ENCODE assay signal across 1 cellular context in the genomic region with DNA sequence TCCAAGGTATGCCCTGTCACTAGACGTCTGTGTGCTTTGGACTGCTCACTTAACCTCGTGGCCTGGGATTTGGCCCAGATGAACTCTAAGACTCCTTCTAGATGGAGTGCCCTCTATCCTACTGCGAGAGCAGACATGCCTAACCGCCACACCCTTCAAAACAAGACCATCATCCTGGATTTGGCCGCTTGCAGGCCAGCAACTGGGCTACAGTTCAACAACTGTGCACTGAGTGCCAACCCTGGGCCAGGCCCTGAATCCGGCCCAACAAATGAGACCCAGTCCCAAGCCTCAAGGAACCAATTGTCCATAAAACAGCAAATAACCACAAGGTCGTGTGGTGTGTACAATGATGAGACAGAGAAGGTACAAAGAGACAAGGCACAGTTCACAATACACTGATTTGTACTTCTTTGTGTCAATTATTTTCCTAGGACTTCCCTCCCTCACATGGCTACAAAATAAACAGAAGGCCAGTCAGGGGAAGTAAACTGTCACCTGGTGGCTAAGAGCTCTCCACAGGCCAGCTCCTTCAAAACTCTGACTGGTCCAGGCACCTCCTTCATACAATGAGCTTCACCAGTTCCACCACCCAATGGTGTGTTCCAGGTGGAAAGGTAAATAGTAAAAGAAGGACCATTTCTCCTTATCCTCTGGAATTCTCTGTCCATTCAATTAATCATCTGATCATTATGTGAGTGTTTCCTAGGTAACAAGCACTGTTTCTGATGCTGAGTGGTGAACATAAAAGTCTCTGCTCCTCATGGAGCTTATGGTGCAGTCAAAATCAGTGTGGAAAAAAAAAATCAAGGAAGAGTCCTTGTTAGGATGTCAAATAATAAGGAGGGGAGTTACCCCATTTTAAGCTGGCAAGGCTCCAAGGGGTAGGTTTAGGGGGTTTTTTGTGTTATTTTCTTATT.
A peak's percentile ranks its signal among the peaks of the same experiment; 100 is the strongest.
TF ChIP-seq lines count a peak whose summit lies in the region.

No MANE protein-coding gene starts in this region.

TF ChIP-seq in HepG2, 621 proteins besides CTCF, POLR2A, EP300 and RAD21 (continued from another document and continues in another):
- TF ChIP-seq PRDM15 (CRISPR knock-in tag; IDR thresholded peaks at IDR 0.05) (no peak), TBP (CRISPR knock-in tag; IDR thresholded peaks at IDR 0.05) (no peak), ZNF670 (CRISPR knock-in tag; IDR thresholded peaks at IDR 0.05; ENCODE audit: borderline replicate concordance) (no peak), SP4 (CRISPR knock-in tag; IDR thresholded peaks at IDR 0.05) (0 out of 2 replicates have a peak, but pooled peaks have one; percentile 24), SMARCC2 (IDR thresholded peaks at IDR 0.05) (no peak), SP140L (CRISPR knock-in tag; IDR thresholded peaks at IDR 0.05; ENCODE audit: borderline replicate concordance) (no peak), HDAC1 (CRISPR knock-in tag; IDR thresholded peaks at IDR 0.05) (peak; percentile 48), ESRRA (CRISPR knock-in tag; IDR thresholded peaks at IDR 0.05; ENCODE audit: low read depth) (no peak), ZSCAN22 (CRISPR knock-in tag; IDR thresholded peaks at IDR 0.05) (no peak), ZNF143 (CRISPR knock-in tag; IDR thresholded peaks at IDR 0.05) (no peak), NR2F2 (IDR thresholded peaks at IDR 0.05; ENCODE audit: borderline replicate concordance, low read depth) (no peak), ZNF3 (CRISPR knock-in tag; IDR thresholded peaks at IDR 0.05) (no peak), FOXA1 (IDR thresholded peaks at IDR 0.05) (no peak), FOXA1 (CRISPR knock-in tag; IDR thresholded peaks at IDR 0.05) (peak; percentile 85), HDAC2 (CRISPR knock-in tag; IDR thresholded peaks at IDR 0.05) (peak; percentile 69), AGO1 (IDR thresholded peaks at IDR 0.05; ENCODE audit: low read depth, low read length, poor library complexity, severe bottlenecking) (no peak), ZNF235 (CRISPR knock-in tag; IDR thresholded peaks at IDR 0.05; ENCODE audit: borderline replicate concordance) (no peak), RNF2 (conservative IDR thresholded peaks at IDR 0.05; ENCODE audit: low read depth) (no peak), HOXD1 (CRISPR knock-in tag; IDR thresholded peaks at IDR 0.05) (no peak), ZNF770 (CRISPR knock-in tag; IDR thresholded peaks at IDR 0.05) (no peak), ZBTB7A (CRISPR knock-in tag; IDR thresholded peaks at IDR 0.05) (no peak), ZNF333 (CRISPR knock-in tag; IDR thresholded peaks at IDR 0.05; ENCODE audit: borderline replicate concordance) (no peak), NCOA1 (CRISPR knock-in tag; IDR thresholded peaks at IDR 0.05) (no peak), STAT5B (CRISPR knock-in tag; IDR thresholded peaks at IDR 0.05) (no peak), ZNF543 (CRISPR knock-in tag; IDR thresholded peaks at IDR 0.05) (no peak), TRIM24 (CRISPR knock-in tag; IDR thresholded peaks at IDR 0.05) (no peak), ZBTB21 (CRISPR knock-in tag; IDR thresholded peaks at IDR 0.05) (no peak), ZNF839 (CRISPR knock-in tag; IDR thresholded peaks at IDR 0.05; ENCODE audit: borderline replicate concordance) (no peak), SMAD1 (CRISPR knock-in tag; IDR thresholded peaks at IDR 0.05; ENCODE audit: borderline replicate concordance, low read depth) (no peak), BRCA1 (CRISPR knock-in tag; IDR thresholded peaks at IDR 0.05) (no peak), AHR (CRISPR knock-in tag; IDR thresholded peaks at IDR 0.05) (no peak), ZNF724P (CRISPR knock-in tag; IDR thresholded peaks at IDR 0.05; ENCODE audit: borderline replicate concordance) (no peak), MBNL3 (CRISPR knock-in tag; conservative IDR thresholded peaks at IDR 0.05) (no peak), DNMT3B (CRISPR knock-in tag; conservative IDR thresholded peaks at IDR 0.05) (no peak), TIGD3 (CRISPR knock-in tag; IDR thresholded peaks at IDR 0.05; ENCODE audit: borderline replicate concordance) (no peak), TBL1XR1 (IDR thresholded peaks at IDR 0.05; ENCODE audit: borderline replicate concordance, low read length, partially characterized antibody) (no peak), ATAD3A (CRISPR knock-in tag; IDR thresholded peaks at IDR 0.05) (no peak), GABPB1 (CRISPR knock-in tag; IDR thresholded peaks at IDR 0.05) (no peak)
- TF ChIP-seq, protein P1, sequence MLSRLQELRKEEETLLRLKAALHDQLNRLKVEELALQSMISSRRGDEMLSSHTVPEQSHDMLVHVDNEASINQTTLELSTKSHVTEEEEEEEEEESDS (CRISPR knock-in tag; IDR thresholded peaks at IDR 0.05; ENCODE audit: borderline replicate concordance), result no peak
- TF ChIP-seq, protein P2, sequence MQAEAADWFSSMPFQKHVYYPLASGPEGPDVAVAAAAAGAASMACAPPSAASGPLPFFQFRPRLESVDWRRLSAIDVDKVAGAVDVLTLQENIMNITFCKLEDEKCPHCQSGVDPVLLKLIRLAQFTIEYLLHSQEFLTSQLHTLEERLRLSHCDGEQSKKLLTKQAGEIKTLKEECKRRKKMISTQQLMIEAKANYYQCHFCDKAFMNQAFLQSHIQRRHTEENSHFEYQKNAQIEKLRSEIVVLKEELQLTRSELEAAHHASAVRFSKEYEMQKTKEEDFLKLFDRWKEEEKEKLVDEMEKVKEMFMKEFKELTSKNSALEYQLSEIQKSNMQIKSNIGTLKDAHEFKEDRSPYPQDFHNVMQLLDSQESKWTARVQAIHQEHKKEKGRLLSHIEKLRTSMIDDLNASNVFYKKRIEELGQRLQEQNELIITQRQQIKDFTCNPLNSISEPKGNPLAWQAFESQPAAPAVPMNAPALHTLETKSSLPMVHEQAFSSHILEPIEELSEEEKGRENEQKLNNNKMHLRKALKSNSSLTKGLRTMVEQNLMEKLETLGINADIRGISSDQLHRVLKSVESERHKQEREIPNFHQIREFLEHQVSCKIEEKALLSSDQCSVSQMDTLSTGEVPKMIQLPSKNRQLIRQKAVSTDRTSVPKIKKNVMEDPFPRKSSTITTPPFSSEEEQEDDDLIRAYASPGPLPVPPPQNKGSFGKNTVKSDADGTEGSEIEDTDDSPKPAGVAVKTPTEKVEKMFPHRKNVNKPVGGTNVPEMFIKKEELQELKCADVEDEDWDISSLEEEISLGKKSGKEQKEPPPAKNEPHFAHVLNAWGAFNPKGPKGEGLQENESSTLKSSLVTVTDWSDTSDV (CRISPR knock-in tag; IDR thresholded peaks at IDR 0.05), result no peak
- TF ChIP-seq, protein P3, sequence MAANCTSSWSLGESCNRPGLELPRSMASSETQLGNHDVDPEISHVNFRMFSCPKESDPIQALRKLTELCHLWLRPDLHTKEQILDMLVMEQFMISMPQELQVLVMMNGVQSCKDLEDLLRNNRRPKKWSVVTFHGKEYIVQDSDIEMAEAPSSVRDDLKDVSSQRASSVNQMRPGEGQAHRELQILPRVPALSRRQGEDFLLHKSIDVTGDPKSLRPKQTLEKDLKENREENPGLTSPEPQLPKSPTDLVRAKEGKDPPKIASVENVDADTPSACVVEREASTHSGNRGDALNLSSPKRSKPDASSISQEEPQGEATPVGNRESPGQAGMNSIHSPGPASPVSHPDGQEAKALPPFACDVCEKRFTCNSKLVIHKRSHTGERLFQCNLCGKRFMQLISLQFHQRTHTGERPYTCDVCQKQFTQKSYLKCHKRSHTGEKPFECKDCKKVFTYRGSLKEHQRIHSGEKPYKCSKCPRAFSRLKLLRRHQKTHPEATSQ (CRISPR knock-in tag; IDR thresholded peaks at IDR 0.05; ENCODE audit: borderline replicate concordance), result no peak
- TF ChIP-seq, protein P4, sequence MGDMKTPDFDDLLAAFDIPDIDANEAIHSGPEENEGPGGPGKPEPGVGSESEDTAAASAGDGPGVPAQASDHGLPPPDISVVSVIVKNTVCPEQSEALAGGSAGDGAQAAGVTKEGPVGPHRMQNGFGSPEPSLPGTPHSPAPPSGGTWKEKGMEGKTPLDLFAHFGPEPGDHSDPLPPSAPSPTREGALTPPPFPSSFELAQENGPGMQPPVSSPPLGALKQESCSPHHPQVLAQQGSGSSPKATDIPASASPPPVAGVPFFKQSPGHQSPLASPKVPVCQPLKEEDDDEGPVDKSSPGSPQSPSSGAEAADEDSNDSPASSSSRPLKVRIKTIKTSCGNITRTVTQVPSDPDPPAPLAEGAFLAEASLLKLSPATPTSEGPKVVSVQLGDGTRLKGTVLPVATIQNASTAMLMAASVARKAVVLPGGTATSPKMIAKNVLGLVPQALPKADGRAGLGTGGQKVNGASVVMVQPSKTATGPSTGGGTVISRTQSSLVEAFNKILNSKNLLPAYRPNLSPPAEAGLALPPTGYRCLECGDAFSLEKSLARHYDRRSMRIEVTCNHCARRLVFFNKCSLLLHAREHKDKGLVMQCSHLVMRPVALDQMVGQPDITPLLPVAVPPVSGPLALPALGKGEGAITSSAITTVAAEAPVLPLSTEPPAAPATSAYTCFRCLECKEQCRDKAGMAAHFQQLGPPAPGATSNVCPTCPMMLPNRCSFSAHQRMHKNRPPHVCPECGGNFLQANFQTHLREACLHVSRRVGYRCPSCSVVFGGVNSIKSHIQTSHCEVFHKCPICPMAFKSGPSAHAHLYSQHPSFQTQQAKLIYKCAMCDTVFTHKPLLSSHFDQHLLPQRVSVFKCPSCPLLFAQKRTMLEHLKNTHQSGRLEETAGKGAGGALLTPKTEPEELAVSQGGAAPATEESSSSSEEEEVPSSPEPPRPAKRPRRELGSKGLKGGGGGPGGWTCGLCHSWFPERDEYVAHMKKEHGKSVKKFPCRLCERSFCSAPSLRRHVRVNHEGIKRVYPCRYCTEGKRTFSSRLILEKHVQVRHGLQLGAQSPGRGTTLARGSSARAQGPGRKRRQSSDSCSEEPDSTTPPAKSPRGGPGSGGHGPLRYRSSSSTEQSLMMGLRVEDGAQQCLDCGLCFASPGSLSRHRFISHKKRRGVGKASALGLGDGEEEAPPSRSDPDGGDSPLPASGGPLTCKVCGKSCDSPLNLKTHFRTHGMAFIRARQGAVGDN (CRISPR knock-in tag; IDR thresholded peaks at IDR 0.05), result peak; percentile 62
- TF ChIP-seq, protein P5, sequence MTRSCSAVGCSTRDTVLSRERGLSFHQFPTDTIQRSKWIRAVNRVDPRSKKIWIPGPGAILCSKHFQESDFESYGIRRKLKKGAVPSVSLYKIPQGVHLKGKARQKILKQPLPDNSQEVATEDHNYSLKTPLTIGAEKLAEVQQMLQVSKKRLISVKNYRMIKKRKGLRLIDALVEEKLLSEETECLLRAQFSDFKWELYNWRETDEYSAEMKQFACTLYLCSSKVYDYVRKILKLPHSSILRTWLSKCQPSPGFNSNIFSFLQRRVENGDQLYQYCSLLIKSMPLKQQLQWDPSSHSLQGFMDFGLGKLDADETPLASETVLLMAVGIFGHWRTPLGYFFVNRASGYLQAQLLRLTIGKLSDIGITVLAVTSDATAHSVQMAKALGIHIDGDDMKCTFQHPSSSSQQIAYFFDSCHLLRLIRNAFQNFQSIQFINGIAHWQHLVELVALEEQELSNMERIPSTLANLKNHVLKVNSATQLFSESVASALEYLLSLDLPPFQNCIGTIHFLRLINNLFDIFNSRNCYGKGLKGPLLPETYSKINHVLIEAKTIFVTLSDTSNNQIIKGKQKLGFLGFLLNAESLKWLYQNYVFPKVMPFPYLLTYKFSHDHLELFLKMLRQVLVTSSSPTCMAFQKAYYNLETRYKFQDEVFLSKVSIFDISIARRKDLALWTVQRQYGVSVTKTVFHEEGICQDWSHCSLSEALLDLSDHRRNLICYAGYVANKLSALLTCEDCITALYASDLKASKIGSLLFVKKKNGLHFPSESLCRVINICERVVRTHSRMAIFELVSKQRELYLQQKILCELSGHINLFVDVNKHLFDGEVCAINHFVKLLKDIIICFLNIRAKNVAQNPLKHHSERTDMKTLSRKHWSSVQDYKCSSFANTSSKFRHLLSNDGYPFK (CRISPR knock-in tag; IDR thresholded peaks at IDR 0.05; ENCODE audit: borderline replicate concordance), result no peak
